In the genomic region with DNA sequence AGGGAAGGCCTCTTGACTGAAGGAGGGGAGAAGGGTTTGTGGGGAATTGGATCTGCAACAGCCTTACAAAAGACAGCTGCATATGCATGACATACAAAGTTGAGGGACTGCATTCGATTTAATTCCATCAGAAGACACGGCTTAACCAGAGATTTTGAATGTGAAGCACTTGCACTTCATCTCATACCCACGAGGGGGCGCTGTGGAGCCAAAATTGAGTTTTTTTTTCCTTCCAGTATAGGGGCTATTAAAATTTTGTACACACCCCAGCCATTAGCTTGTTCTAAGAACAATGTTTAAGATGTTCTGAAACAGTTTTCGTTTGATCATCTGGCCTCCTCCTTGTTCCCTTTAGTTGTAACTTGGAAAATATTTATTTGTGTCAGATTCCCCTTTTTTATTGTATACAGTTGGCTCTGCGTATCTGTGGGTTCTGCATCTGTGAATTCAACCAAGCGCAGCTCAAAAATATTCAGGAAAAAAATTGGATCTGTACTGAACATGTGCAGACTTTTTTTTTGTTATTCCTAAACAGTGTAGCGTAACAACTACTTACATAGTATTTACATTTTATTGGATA, we compare ENCODE assay signal across 8 cellular contexts. TPM values are rescaled to one million over a fixed set of nuclear protein-coding genes. Genes with fewer than 3 reads are reported as not detected.
DNase-seq lines count a peak whose midpoint lies in the region; ATAC-seq, FAIRE-seq and TF ChIP-seq lines count a peak whose summit lies in the region.

No MANE protein-coding gene starts in this region.

- H3K9me3 ChIP-seq in osteoblast (ENCODE audit: low read depth, low read length) (no peaks in the 10 kb centered on the region), tibial artery (no peaks in the 10 kb centered on the region)

- TF ChIP-seq CTCF in D721Med (IDR thresholded peaks at IDR 0.05; ENCODE audit: insufficient read depth, missing control alignments), result peak; percentile 87
- TF ChIP-seq CTCF in osteoblast (IDR thresholded peaks at IDR 0.05; ENCODE audit: extremely low read depth, low read depth, low read length), result peak; percentile 96
- peak; percentile 85 to 97 for TF ChIP-seq CTCF in tibial artery (IDR thresholded peaks at IDR 0.05)

- no peak for TF ChIP-seq EP300 in Ishikawa (IDR thresholded peaks at IDR 0.05; ENCODE audit: borderline replicate concordance)

- H3K4me2 ChIP-seq in osteoblast (ENCODE audit: insufficient read depth, low read length), result peak overlapping the region; percentile 100

- H3K4me1 ChIP-seq in osteoblast (ENCODE audit: insufficient read depth, low read length), result peaks cover 36% of the 10 kb centered on the region
- peaks cover 5 to 43% (median 29%) of the 10 kb centered on the region in 4 donors for H3K4me1 ChIP-seq in tibial artery

- DNase-seq in D721Med (ENCODE audit: insufficient read length, low spot score), result peak; percentile 50
- DNase-seq in SIG-M5 treated with dmso at 0.1 percent for 504 hours (lab: John Stamatoyannopoulos, UW; ENCODE audit: unreplicated experiment), result peak; percentile 77
- peak; percentile 80 for DNase-seq in activated naive CD4-positive, alpha-beta T cell treated with Interleukin-2 at 50 U/mL for 16 hours
- DNase-seq in frontal cortex (ENCODE audit: low spot score in 2 of 2), result peak; percentile 50 to 57
- peak; percentile 90 for DNase-seq in osteoblast (ENCODE audit: insufficient read length, low spot score, missing footprints)
- DNase-seq in tibial artery, result peak; percentile 38 to 74

- peaks cover 16% of the 10 kb centered on the region for H4K20me1 ChIP-seq in osteoblast (ENCODE audit: insufficient read depth, low read length)

- H3K79me2 ChIP-seq in osteoblast (ENCODE audit: insufficient read depth, low read length), result peaks cover 38% of the 10 kb centered on the region

- H3K27me3 ChIP-seq in osteoblast (ENCODE audit: insufficient read depth, low read length) (no peaks in the 10 kb centered on the region), tibial artery (no peaks in the 10 kb centered on the region)

- peak overlapping the region; percentile 90 for H3K4me3 ChIP-seq in osteoblast (ENCODE audit: insufficient read depth, low read length)
- H3K4me3 ChIP-seq in tibial artery, result peak overlapping the region; percentile 86 to 94

- no peak for FAIRE-seq in D721Med (lab: Jason Lieb, UNC)
- FAIRE-seq in frontal cortex (lab: Jason Lieb, UNC), result no peak

- intact Hi-C loops in tibial artery (cut with DNase I; ENCODE audit: low total_unique reads), result loop anchor here (2.0 to 10.0 kb wide), 3 partner anchors 193 to 503 kb away; a partner anchor contains a TSS

- TF ChIP-seq RAD21 in Ishikawa (IDR thresholded peaks at IDR 0.05; ENCODE audit: low read depth), result peak; percentile 26; the same call in 1 of the 2 replicates

- H2AFZ ChIP-seq in osteoblast (ENCODE audit: low read length), result peak overlapping the region; percentile 35

- H3K27ac ChIP-seq in osteoblast (ENCODE audit: low read depth, low read length) (peak overlapping the region; percentile 98), tibial artery (peak overlapping the region; percentile 84 to 89)

- no peak for ATAC-seq in HG03135 (IDR thresholded peaks at IDR 0.05; ENCODE audit: unreplicated experiment)

- H3K36me3 ChIP-seq in osteoblast (ENCODE audit: insufficient read depth, low read length) (peaks cover 18% of the 10 kb centered on the region), tibial artery (peaks cover 16 to 46% (median 39%) of the 10 kb centered on the region in 3 donors)

TF ChIP-seq in Ishikawa, 13 proteins besides CTCF, POLR2A, EP300 and RAD21:
- no peak for TF ChIP-seq FOXM1 (IDR thresholded peaks at IDR 0.05; ENCODE audit: borderline replicate concordance, low read depth)
- no peak for TF ChIP-seq EGR1 (IDR thresholded peaks at IDR 0.05)
- no peak for TF ChIP-seq TCF12 (IDR thresholded peaks at IDR 0.05; ENCODE audit: low read depth)
- no peak for TF ChIP-seq TEAD4 (IDR thresholded peaks at IDR 0.05)
- TF ChIP-seq CREB1 (IDR thresholded peaks at IDR 0.05; ENCODE audit: low read depth), result no peak
- no peak for TF ChIP-seq YY1 (IDR thresholded peaks at IDR 0.05; ENCODE audit: low read depth)
- TF ChIP-seq, protein P1, sequence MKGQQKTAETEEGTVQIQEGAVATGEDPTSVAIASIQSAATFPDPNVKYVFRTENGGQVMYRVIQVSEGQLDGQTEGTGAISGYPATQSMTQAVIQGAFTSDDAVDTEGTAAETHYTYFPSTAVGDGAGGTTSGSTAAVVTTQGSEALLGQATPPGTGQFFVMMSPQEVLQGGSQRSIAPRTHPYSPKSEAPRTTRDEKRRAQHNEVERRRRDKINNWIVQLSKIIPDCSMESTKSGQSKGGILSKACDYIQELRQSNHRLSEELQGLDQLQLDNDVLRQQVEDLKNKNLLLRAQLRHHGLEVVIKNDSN (IDR thresholded peaks at IDR 0.05), result no peak
- TF ChIP-seq, protein P2, sequence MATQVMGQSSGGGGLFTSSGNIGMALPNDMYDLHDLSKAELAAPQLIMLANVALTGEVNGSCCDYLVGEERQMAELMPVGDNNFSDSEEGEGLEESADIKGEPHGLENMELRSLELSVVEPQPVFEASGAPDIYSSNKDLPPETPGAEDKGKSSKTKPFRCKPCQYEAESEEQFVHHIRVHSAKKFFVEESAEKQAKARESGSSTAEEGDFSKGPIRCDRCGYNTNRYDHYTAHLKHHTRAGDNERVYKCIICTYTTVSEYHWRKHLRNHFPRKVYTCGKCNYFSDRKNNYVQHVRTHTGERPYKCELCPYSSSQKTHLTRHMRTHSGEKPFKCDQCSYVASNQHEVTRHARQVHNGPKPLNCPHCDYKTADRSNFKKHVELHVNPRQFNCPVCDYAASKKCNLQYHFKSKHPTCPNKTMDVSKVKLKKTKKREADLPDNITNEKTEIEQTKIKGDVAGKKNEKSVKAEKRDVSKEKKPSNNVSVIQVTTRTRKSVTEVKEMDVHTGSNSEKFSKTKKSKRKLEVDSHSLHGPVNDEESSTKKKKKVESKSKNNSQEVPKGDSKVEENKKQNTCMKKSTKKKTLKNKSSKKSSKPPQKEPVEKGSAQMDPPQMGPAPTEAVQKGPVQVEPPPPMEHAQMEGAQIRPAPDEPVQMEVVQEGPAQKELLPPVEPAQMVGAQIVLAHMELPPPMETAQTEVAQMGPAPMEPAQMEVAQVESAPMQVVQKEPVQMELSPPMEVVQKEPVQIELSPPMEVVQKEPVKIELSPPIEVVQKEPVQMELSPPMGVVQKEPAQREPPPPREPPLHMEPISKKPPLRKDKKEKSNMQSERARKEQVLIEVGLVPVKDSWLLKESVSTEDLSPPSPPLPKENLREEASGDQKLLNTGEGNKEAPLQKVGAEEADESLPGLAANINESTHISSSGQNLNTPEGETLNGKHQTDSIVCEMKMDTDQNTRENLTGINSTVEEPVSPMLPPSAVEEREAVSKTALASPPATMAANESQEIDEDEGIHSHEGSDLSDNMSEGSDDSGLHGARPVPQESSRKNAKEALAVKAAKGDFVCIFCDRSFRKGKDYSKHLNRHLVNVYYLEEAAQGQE (IDR thresholded peaks at IDR 0.05; ENCODE audit: low read depth), result no peak
- TF ChIP-seq TAF1 (IDR thresholded peaks at IDR 0.05; ENCODE audit: low read depth), result no peak
- TF ChIP-seq, protein P3, sequence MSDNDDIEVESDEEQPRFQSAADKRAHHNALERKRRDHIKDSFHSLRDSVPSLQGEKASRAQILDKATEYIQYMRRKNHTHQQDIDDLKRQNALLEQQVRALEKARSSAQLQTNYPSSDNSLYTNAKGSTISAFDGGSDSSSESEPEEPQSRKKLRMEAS (IDR thresholded peaks at IDR 0.05), result no peak
- TF ChIP-seq NFIC (IDR thresholded peaks at IDR 0.05), result no peak
- TF ChIP-seq ZBTB7A (IDR thresholded peaks at IDR 0.05; ENCODE audit: low read depth), result no peak
- TF ChIP-seq CEBPB (IDR thresholded peaks at IDR 0.05), result no peak

RNA-seq across cellular contexts. Expression of a gene that starts 1.6 kb away (rescaled TPM):
- total RNA-seq in frontal cortex (63.6 TPM), osteoblast (25.9 and 29.7 TPM in 2 replicates)

RNA-seq across cellular contexts. Expression of a gene that starts 5.3 kb away (rescaled TPM):
- total RNA-seq in frontal cortex, result 61.1 TPM
- total RNA-seq in osteoblast, result 27.9 and 34.8 TPM in 2 replicates
